In genomic region chr5:177312649-177313181, GRCh38 we compare ENCODE assay signal across 8 cellular contexts. TPM values are rescaled to one million over a fixed set of nuclear protein-coding genes. Genes with fewer than 3 reads are reported as not detected.
DNase-seq lines count a peak whose midpoint lies in the region; ATAC-seq, FAIRE-seq and TF ChIP-seq lines count a peak whose summit lies in the region.

No MANE protein-coding gene starts in this region.

- FAIRE-seq in GM12892 (lab: Jason Lieb, UNC) = no peak

- peak overlapping the region in 2 of 3 donors; percentile 61 to 72 for H3K4me3 ChIP-seq in breast epithelium

- peaks cover 17 to 42% (median 33%) of the 10 kb centered on the region in 3 donors for H3K4me1 Mint-ChIP-seq in naive B cell

- peak overlapping the region; percentile 70 to 92 (median 80) for H3K4me3 Mint-ChIP-seq in naive B cell

- TF ChIP-seq POLR2A in GM12892 (IDR thresholded peaks at IDR 0.05; ENCODE audit: low read depth, low read length) (peak; percentile 41; the same call in 1 of the 2 replicates), breast epithelium (IDR thresholded peaks at IDR 0.05) (no peak)

- H3K27ac Mint-ChIP-seq in naive B cell = peak overlapping the region in 3 of 6 donors; percentile 24 to 87 (median 83)

- no peaks in the 10 kb centered on the region for H3K27me3 ChIP-seq in breast epithelium

- ATAC-seq in HG02852 (IDR thresholded peaks at IDR 0.05; ENCODE audit: unreplicated experiment) = peak; percentile 21
- ATAC-seq in naive B cell (ENCODE audit: low read depth in 2 of 2) = peak; percentile 4 to 11
- no peak for ATAC-seq in GM19463 (IDR thresholded peaks at IDR 0.05; ENCODE audit: unreplicated experiment)

- H3K27ac ChIP-seq in C4-2B (peak overlapping the region; percentile 87), breast epithelium (no peak overlapping the region)

- H3K9me3 Mint-ChIP-seq in naive B cell = no peaks in the 10 kb centered on the region

- no peaks in the 10 kb centered on the region for H3K9me3 ChIP-seq in breast epithelium

- H3K27me3 Mint-ChIP-seq in naive B cell = no peaks in the 10 kb centered on the region

- intact Hi-C loops in breast epithelium (cut with DNase I; ENCODE audit: low total_unique reads) = loop anchor here (10.0 kb wide), 1 partner anchor 52 kb away; no protein-coding TSS in a partner anchor

- no peaks in the 10 kb centered on the region for H3K36me3 Mint-ChIP-seq in naive B cell

- DNase-seq in GM12892 (ENCODE audit: insufficient read length) = no peak
- peak; percentile 84 for DNase-seq in NCI-H69 (lab: John Stamatoyannopoulos, UW)
- DNase-seq in breast epithelium (ENCODE audit: low spot score in 2 of 2) = peak in 1 of 2 donors; percentile 45
- no peak for DNase-seq in naive B cell
- no peak for DNase-seq in EL

- H3K36me3 ChIP-seq in breast epithelium = no peaks in the 10 kb centered on the region

- peaks cover 8 to 11% of the 10 kb centered on the region in 2 donors for H3K4me1 ChIP-seq in breast epithelium

- TF ChIP-seq CTCF in C4-2B (conservative IDR thresholded peaks at IDR 0.05) (no peak; the same call in 1 of the 2 replicates), breast epithelium (IDR thresholded peaks at IDR 0.05) (no peak)

RNA-seq across cellular contexts. Expression of gene MXD3, which starts 1.0 kb away (rescaled TPM):
- polyA plus RNA-seq in GM12892 (2012; ENCODE audit: missing spikeins) = 4.8 TPM
- 10 to 100 TPM in 1 of 3 donors, 1 to 10 TPM in 2; 4.2 to 10.5 (median 9.4) TPM for total RNA-seq in breast epithelium
- polyA plus RNA-seq in naive B cell (ENCODE audit: low read depth in 6 of 6) = 1 to 10 TPM in 4 of 6 donors, under 1 TPM in 2; 0.52 to 2.3 (median 1.4) TPM

RNA-seq across cellular contexts. Expression of gene PRELID1, which starts 9.1 kb away (rescaled TPM):
- 189 TPM for polyA plus RNA-seq in GM12892 (2012; ENCODE audit: missing spikeins)
- total RNA-seq in breast epithelium = 10 to 100 TPM; 61.0 to 97.0 (median 68.8) TPM
- polyA plus RNA-seq in naive B cell (ENCODE audit: low read depth in 6 of 6) = 100 to 1,000 TPM; 162 to 227 (median 176) TPM

RNA-seq across cellular contexts. Expression of gene RAB24, which starts 9.2 kb away (rescaled TPM):
- 29.7 TPM for polyA plus RNA-seq in GM12892 (2012; ENCODE audit: missing spikeins)
- total RNA-seq in breast epithelium = 10 to 100 TPM; 21.4 to 62.9 (median 36.0) TPM
- polyA plus RNA-seq in naive B cell (ENCODE audit: low read depth in 6 of 6) = 10 to 100 TPM; 33.0 to 79.5 (median 47.3) TPM

RNA-seq across cellular contexts. Expression of gene LMAN2, which starts 38.8 kb away (rescaled TPM):
- 44.8 TPM for polyA plus RNA-seq in GM12892 (2012; ENCODE audit: missing spikeins)
- total RNA-seq in breast epithelium = 100 to 1,000 TPM; 139 to 188 (median 170) TPM
- polyA plus RNA-seq in naive B cell (ENCODE audit: low read depth in 6 of 6) = 100 to 1,000 TPM; 182 to 243 (median 191) TPM

RNA-seq across cellular contexts. Expression of gene RGS14, which starts 45.0 kb away (rescaled TPM):
- 26.0 TPM for polyA plus RNA-seq in GM12892 (2012; ENCODE audit: missing spikeins)
- 10 to 100 TPM in 2 of 3 donors, 1 to 10 TPM in 1; 9.0 to 16.4 (median 11.3) TPM for total RNA-seq in breast epithelium
- 10 to 100 TPM; 16.6 to 41.1 (median 23.2) TPM for polyA plus RNA-seq in naive B cell (ENCODE audit: low read depth in 6 of 6)
